In the genomic region with DNA sequence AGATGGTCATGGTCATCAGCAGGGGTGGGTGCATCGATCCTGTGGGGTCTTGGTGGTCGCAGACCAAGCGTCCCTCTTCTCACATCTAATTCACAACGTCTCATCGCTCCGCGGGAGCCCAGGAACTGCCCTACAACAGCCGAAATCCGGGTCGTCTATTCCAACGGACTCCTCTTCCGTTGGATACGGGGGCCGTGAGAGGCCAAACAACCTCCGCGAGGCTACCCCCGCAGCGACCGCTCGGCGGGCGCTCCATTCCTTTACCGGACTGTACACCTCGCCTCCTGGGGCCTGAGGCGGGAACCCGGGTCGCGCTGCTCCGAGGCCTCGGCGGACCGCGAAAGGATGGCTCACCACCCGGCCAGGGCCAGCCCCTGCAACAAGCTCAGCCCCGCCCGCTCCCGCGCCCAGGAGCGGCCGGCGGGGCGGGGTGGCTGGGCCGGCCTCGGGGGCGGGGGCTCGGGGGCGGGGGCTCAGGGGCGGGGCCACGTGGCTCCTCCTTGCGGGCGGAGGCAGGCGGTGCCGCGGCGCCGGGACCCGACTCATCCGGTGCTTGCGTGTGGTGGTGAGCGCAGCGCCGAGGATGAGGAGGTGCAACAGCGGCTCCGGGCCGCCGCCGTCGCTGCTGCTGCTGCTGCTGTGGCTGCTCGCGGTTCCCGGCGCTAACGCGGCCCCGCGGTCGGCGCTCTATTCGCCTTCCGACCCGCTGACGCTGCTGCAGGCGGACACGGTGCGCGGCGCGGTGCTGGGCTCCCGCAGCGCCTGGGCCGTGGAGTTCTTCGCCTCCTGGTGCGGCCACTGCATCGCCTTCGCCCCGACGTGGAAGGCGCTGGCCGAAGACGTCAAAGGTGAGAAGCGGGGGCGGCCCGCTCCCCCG, we compare ENCODE assay signal across 8 cellular contexts.
A peak's percentile ranks its signal among the peaks of the same experiment; 100 is the strongest.
DNase-seq lines count a peak whose midpoint lies in the region; ATAC-seq lines count a peak whose summit lies in the region.

A gene with protein sequence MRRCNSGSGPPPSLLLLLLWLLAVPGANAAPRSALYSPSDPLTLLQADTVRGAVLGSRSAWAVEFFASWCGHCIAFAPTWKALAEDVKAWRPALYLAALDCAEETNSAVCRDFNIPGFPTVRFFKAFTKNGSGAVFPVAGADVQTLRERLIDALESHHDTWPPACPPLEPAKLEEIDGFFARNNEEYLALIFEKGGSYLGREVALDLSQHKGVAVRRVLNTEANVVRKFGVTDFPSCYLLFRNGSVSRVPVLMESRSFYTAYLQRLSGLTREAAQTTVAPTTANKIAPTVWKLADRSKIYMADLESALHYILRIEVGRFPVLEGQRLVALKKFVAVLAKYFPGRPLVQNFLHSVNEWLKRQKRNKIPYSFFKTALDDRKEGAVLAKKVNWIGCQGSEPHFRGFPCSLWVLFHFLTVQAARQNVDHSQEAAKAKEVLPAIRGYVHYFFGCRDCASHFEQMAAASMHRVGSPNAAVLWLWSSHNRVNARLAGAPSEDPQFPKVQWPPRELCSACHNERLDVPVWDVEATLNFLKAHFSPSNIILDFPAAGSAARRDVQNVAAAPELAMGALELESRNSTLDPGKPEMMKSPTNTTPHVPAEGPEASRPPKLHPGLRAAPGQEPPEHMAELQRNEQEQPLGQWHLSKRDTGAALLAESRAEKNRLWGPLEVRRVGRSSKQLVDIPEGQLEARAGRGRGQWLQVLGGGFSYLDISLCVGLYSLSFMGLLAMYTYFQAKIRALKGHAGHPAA (plus strand): TSS at position 545 of the 877 bp plus-strand sequence. CDS start 39 bp downstream, at position 584.

- ATAC-seq in GM19463 (IDR thresholded peaks at IDR 0.05; ENCODE audit: unreplicated experiment) (peak; percentile 91), memory B cell (ENCODE audit: low read depth) (peak; percentile 91)

- H3K9me3 Mint-ChIP-seq in memory B cell, result no peaks in the 10 kb centered on the region

- H3K9me3 ChIP-seq in effector memory CD4-positive, alpha-beta T cell (ENCODE audit: control insufficient read depth, low read length), result no peaks in the 10 kb centered on the region

- no peaks in the 10 kb centered on the region for H3K27me3 ChIP-seq in effector memory CD4-positive, alpha-beta T cell (replicated peaks; ENCODE audit: control insufficient read depth, insufficient read depth, low read length, poor library complexity, severe bottlenecking)

- H3K27me3 Mint-ChIP-seq in memory B cell, result no peaks in the 10 kb centered on the region

- H3K4me3 ChIP-seq in effector memory CD4-positive, alpha-beta T cell (ENCODE audit: insufficient read depth, low read depth, low read length, poor library complexity, severe bottlenecking), result peak within 1 kb of the TSS; percentile 88

- no peaks in the 10 kb centered on the region for H3K36me3 ChIP-seq in effector memory CD4-positive, alpha-beta T cell (ENCODE audit: control insufficient read depth, insufficient read depth, low read length)

- H3K4me3 Mint-ChIP-seq in memory B cell, result peak within 1 kb of the TSS; percentile 95

- H3K4me1 ChIP-seq in effector memory CD4-positive, alpha-beta T cell (ENCODE audit: control insufficient read depth, insufficient read depth, low read length, poor library complexity, severe bottlenecking), result peaks cover 14% of the 10 kb centered on the region

- peaks cover 25% of the 10 kb centered on the region for H3K4me1 Mint-ChIP-seq in memory B cell

- peak within 1 kb of the TSS; percentile 84 for H3K27ac Mint-ChIP-seq in memory B cell

- DNase-seq in CMK (ENCODE audit: low read depth), result peak; percentile 65
- DNase-seq in HPDE6-E6E7 (ENCODE audit: extremely low spot score), result peak; percentile 91
- peak; percentile 77 to 91 for DNase-seq in NOMO-1 (lab: John Stamatoyannopoulos, UW; ENCODE audit: unreplicated experiment in 2 of 2)
- peak; percentile 74 to 75 for DNase-seq in activated CD8-positive, alpha-beta memory T cell treated with anti-CD3 and anti-CD28 coated beads for 4 hours (ENCODE audit: low read depth in 2 of 2)
- peak; percentile 83 to 86 (median 85) for DNase-seq in effector memory CD4-positive, alpha-beta T cell
- peak; percentile 74 to 81 for DNase-seq in memory B cell (ENCODE audit: low spot score in 2 of 2)
- peak; percentile 66 for DNase-seq in stimulated activated CD8-positive, alpha-beta memory T cell treated with anti-CD3 and anti-CD28 coated beads, Interleukin-12 subunit alpha, Interleukin-12 subunit beta, amount 100 ng/mL, for 24 hours (ENCODE audit: extremely low read depth)

- H3K27ac ChIP-seq in effector memory CD4-positive, alpha-beta T cell (ENCODE audit: insufficient read depth, low read length, poor library complexity, severe bottlenecking), result peak within 1 kb of the TSS; percentile 52

- H3K36me3 Mint-ChIP-seq in memory B cell, result peaks cover 1% of the 10 kb centered on the region

Comparison
In these comparisons a context has a peak if more than half of its experiments do, and no peak if none do; other contexts are left out.
1. Peak in every context shown above with its lines: DNase-seq, ATAC-seq, H3K4me3 ChIP-seq and H3K27ac ChIP-seq.